16 cellular contexts compared by ENCODE assay signal in the genomic region with DNA sequence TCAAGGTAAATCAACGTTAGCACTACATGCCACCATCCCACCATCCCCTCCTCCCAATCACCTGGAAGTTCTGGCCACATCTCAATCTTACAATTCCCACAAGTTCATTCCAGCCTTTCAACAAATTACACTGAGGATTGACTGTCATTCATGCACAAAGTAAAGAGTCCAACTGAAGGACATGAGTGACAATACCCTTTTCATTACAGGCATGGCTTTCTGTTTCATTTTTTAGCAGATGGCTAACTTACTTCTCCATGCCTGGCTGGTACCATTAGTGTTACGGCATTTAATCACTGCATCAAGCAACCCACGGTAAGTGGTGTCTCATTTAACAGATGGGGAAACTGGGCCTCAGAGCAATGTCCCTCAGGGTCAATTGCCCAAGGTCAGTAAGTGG.
DNase-seq lines count a peak whose midpoint lies in the region; ATAC-seq, FAIRE-seq and TF ChIP-seq lines count a peak whose summit lies in the region.
"Had no signal": no experiment of that assay in that cellular context is flagged by ENCODE, and none has a peak within 500 bp of the region (broad histone marks: within the 10 kb centered on the region; RNA-seq: fewer than 3 reads in every experiment).

No MANE protein-coding gene starts in this region.

- peaks cover 3% of the 10 kb centered on the region for H3K4me1 Mint-ChIP-seq in activated T-cell treated with anti-CD3 and anti-CD28 coated beads, Interleukin-2, amount 50 U/mL, for 72 hours (ENCODE audit: low read depth)

- no peaks in the 10 kb centered on the region for H3K9me3 ChIP-seq in tibial artery
- H3K9me3 ChIP-seq: BLaER1 had no signal

- no peaks in the 10 kb centered on the region for H3K27me3 ChIP-seq in tibial artery
- H3K27me3 ChIP-seq: BLaER1 had no signal

- H3K9me3 Mint-ChIP-seq in activated T-cell treated with anti-CD3 and anti-CD28 coated beads, Interleukin-2, amount 50 U/mL, for 72 hours = no peaks in the 10 kb centered on the region
- H3K9me3 Mint-ChIP-seq: activated CD4-positive, alpha-beta T cell treated with anti-CD3 and anti-CD28 coated beads, Interleukin-2, amount 10 ng/mL, durations not matched to agents 7 days and 5 days had no signal

- peaks cover 36% of the 10 kb centered on the region for H3K27me3 Mint-ChIP-seq in activated T-cell treated with anti-CD3 and anti-CD28 coated beads, Interleukin-2, amount 50 U/mL, for 72 hours (ENCODE audit: low read depth)

- H3K27ac ChIP-seq in epithelial cell of prostate (peak overlapping the region; percentile 77), tibial artery (no peak overlapping the region)
- H3K27ac ChIP-seq: BLaER1 had no signal

- no peak for DNase-seq in epithelial cell of prostate (ENCODE audit: low read depth, low spot score)
- no peak for DNase-seq in tibial artery
- no peak for DNase-seq in amygdala (lab: John Stamatoyannopoulos, UW)
- DNase-seq in RCC 7860 (ENCODE audit: low spot score) = no peak
- no peak for DNase-seq in activated T-cell treated with anti-CD3 and anti-CD28 coated beads, Interleukin-2, amount 50 U/mL, for 72 hours
- DNase-seq: activated CD4-positive, alpha-beta T cell treated with anti-CD3 and anti-CD28 coated beads, Interleukin-2, amount 10 ng/mL, durations not matched to agents 7 days and 5 days; erythroblast; hippocampal formation; NCI-H1694 treated with DMSO at 0.1 percent for 48 hours; posterior cingulate gyrus; stimulated activated CD4-positive, alpha-beta T cell treated with anti-CD3 and anti-CD28 coated beads, Interleukin-2, amount 100 ng/mL, for 24 hours; stimulated activated naive CD8-positive, alpha-beta T cell treated with anti-CD3 and anti-CD28 coated beads, Interleukin-15, Interleukin-2, amounts not matched to agents 100 U/mL and 50 U/mL, for 24 hours had no signal

- no peak for TF ChIP-seq CTCF in tibial artery (IDR thresholded peaks at IDR 0.05)

- no peak overlapping the region for H3K27ac Mint-ChIP-seq in activated T-cell treated with anti-CD3 and anti-CD28 coated beads, Interleukin-2, amount 50 U/mL, for 72 hours
- H3K27ac Mint-ChIP-seq: activated CD4-positive, alpha-beta T cell treated with anti-CD3 and anti-CD28 coated beads, Interleukin-2, amount 10 ng/mL, durations not matched to agents 7 days and 5 days had no signal

- intact Hi-C loops in tibial artery (cut with DNase I; ENCODE audit: low total_unique reads) = no loop called here

- FAIRE-seq in RCC 7860 (lab: Jason Lieb, UNC) = no peak

- H3K4me1 ChIP-seq in tibial artery = no peaks in the 10 kb centered on the region

- H3K4me3 ChIP-seq in tibial artery = no peak overlapping the region
- H3K4me3 ChIP-seq: BLaER1 had no signal

- no peaks in the 10 kb centered on the region for H3K36me3 ChIP-seq in tibial artery
- H3K36me3 ChIP-seq: BLaER1 had no signal

- H3K36me3 Mint-ChIP-seq in activated T-cell treated with anti-CD3 and anti-CD28 coated beads, Interleukin-2, amount 50 U/mL, for 72 hours (ENCODE audit: insufficient read depth in 2 of 2) = no peaks in the 10 kb centered on the region

- H3K4me3 Mint-ChIP-seq in activated T-cell treated with anti-CD3 and anti-CD28 coated beads, Interleukin-2, amount 50 U/mL, for 72 hours = no peak overlapping the region
- H3K4me3 Mint-ChIP-seq: activated CD4-positive, alpha-beta T cell treated with anti-CD3 and anti-CD28 coated beads, Interleukin-2, amount 10 ng/mL, durations not matched to agents 7 days and 5 days had no signal

- peak; percentile 63 for ATAC-seq in GM18498 (IDR thresholded peaks at IDR 0.05; ENCODE audit: unreplicated experiment)
- peak; percentile 49 for ATAC-seq in GM21381 (IDR thresholded peaks at IDR 0.05; ENCODE audit: unreplicated experiment)
- ATAC-seq in HG03442 (IDR thresholded peaks at IDR 0.05; ENCODE audit: unreplicated experiment) = peak; percentile 39
- ATAC-seq in activated T-cell treated with anti-CD3 and anti-CD28 coated beads, Interleukin-2, amount 50 U/mL, for 72 hours (replicated peaks in 1 of 2) = no peak

Comparison
In these comparisons a context has a peak if more than half of its experiments do, and no peak if none do; other contexts are left out.
1. ATAC-seq: peak in GM18498 (single experiment), GM21381 (single experiment) and HG03442 (single experiment); none in activated T-cell treated with anti-CD3 and anti-CD28 coated beads, Interleukin-2, amount 50 U/mL, for 72 hours (0 of 2).